8 cellular contexts compared by ENCODE assay signal in genomic region chr9:137045294-137046093, GRCh38. TPM values are rescaled to one million over a fixed set of nuclear protein-coding genes. Genes with fewer than 3 reads are reported as not detected.
DNase-seq lines count a peak whose midpoint lies in the region; ATAC-seq and TF ChIP-seq lines count a peak whose summit lies in the region.

No MANE protein-coding gene starts in this region.

- H3K9ac ChIP-seq in mucosa of stomach (ENCODE audit: low read length) = peak overlapping the region; percentile 61

- intact Hi-C loops in Panc1 (cut with micrococcal nuclease; ENCODE audit: unreplicated experiment) = loop anchor here (1.0 kb wide), 1 partner anchor 19 kb away; no protein-coding TSS in a partner anchor

- peaks cover 28% of the 10 kb centered on the region for H3K36me3 Mint-ChIP-seq in effector memory CD8-positive, alpha-beta T cell (ENCODE audit: insufficient read depth)

- ATAC-seq in Panc1 (peak; percentile 32), GM18858 (IDR thresholded peaks at IDR 0.05; ENCODE audit: unreplicated experiment) (no peak)
- peak; percentile 31 for ATAC-seq in effector memory CD8-positive, alpha-beta T cell (replicated peaks)

- H3K4me3 ChIP-seq in Panc1 (ENCODE audit: low read depth in 2 of 2, low read length in 2 of 2) (peak overlapping the region; percentile 54 to 62), mucosa of stomach (ENCODE audit: low read length) (peak overlapping the region; percentile 71)

- H3K36me3 ChIP-seq in Panc1 (ENCODE audit: control insufficient read depth, insufficient read depth, low read length) (no peaks in the 10 kb centered on the region), mucosa of stomach (ENCODE audit: control insufficient read depth, insufficient read depth, low read length) (no peaks in the 10 kb centered on the region)

- in situ Hi-C loops in Panc1 (cut with HindIII; ENCODE audit: low pct_unique_long_range_greater_than_20kb, low sequenced_read_pairs) = no loop called here

- no peak overlapping the region for H3K27ac Mint-ChIP-seq in effector memory CD8-positive, alpha-beta T cell

- H3K4me3 Mint-ChIP-seq in effector memory CD8-positive, alpha-beta T cell = peak overlapping the region; percentile 71 to 82

- POLR2A ChIA-PET in Panc1 (lab: Charles Lee) = no interaction called here

- H3K4me1 ChIP-seq in Panc1 (ENCODE audit: control insufficient read depth, insufficient read depth, low read length) (peaks cover 10% of the 10 kb centered on the region; the same call in 1 of the 2 replicates), mucosa of stomach (ENCODE audit: control insufficient read depth, insufficient read depth, low read length) (peaks cover 36% of the 10 kb centered on the region)

- H3K27me3 ChIP-seq in Panc1 (ENCODE audit: control insufficient read depth, insufficient read depth, low read length) (no peaks in the 10 kb centered on the region), mucosa of stomach (ENCODE audit: control insufficient read depth, insufficient read depth, low read length) (peaks cover 18% of the 10 kb centered on the region)

- H3K9me3 ChIP-seq in Panc1 (ENCODE audit: control insufficient read depth, insufficient read depth, low read depth, low read length) = no peaks in the 10 kb centered on the region
- H3K9me3 ChIP-seq in mucosa of stomach (ENCODE audit: control insufficient read depth, low read length) = no peaks in the 10 kb centered on the region

- no peaks in the 10 kb centered on the region for H3K9me3 Mint-ChIP-seq in effector memory CD8-positive, alpha-beta T cell

- H3K27me3 Mint-ChIP-seq in effector memory CD8-positive, alpha-beta T cell = peaks cover 27 to 43% of the 10 kb centered on the region in 2 donors

- CTCF ChIA-PET in Panc1 (lab: Charles Lee) = interaction anchor here (1.4 kb wide), 1 partner anchor 22 kb away, joined by 9 read pairs; no protein-coding TSS in a partner anchor

- H3K27ac ChIP-seq in Panc1 (ENCODE audit: low read length) = no peak overlapping the region

- H3K4me1 Mint-ChIP-seq in effector memory CD8-positive, alpha-beta T cell (ENCODE audit: low read depth in 2 of 2) = peaks cover 7 to 21% of the 10 kb centered on the region in 2 donors

- no TSS peak for BruUV-seq in Panc1 (replicated peaks; lab: Mats Ljungman, UMichigan)

- TF ChIP-seq CTCF in Panc1 (IDR thresholded peaks at IDR 0.05) = no peak

- peak; percentile 40 to 75 (median 65) for DNase-seq in NCI-H1417 (lab: John Stamatoyannopoulos, UW)
- no peak for DNase-seq in NCI-H1417 treated with DMSO at 0.1 percent for 48 hours (lab: John Stamatoyannopoulos, UW)
- DNase-seq in Panc1 (ENCODE audit: low read depth, low spot score) = no peak
- no peak for DNase-seq in effector memory CD8-positive, alpha-beta T cell
- DNase-seq in NCI-H187 treated with DMSO at 0.1 percent for 48 hours (lab: John Stamatoyannopoulos, UW) = no peak
- no peak for DNase-seq in NCI-H2029 treated with DMSO at 0.1 percent for 48 hours (lab: John Stamatoyannopoulos, UW)

RNA-seq across cellular contexts. Expression of gene NPDC1, which starts 0.5 kb away (rescaled TPM):
- 43.5 TPM for total RNA-seq in Panc1 (2021; ENCODE audit: unreplicated experiment)
- polyA plus RNA-seq in Panc1 (2012; ENCODE audit: insufficient read length) = 73.8 TPM

RNA-seq across cellular contexts. Expression of gene ENTPD2, which starts 8.4 kb away (rescaled TPM):
- 2.8 TPM for total RNA-seq in Panc1 (2021; ENCODE audit: unreplicated experiment)
- polyA plus RNA-seq in Panc1 (2012; ENCODE audit: insufficient read length) = 5.5 TPM

RNA-seq across cellular contexts. Expression of gene FUT7, which starts 13.6 kb away (rescaled TPM):
- total RNA-seq in Panc1 (2021; ENCODE audit: unreplicated experiment) = not detected
- not detected for polyA plus RNA-seq in Panc1 (2012; ENCODE audit: insufficient read length)

RNA-seq across cellular contexts. Expression of gene ABCA2, which starts 17.5 kb away (rescaled TPM):
- 27.0 TPM for total RNA-seq in Panc1 (2021; ENCODE audit: unreplicated experiment)
- polyA plus RNA-seq in Panc1 (2012; ENCODE audit: insufficient read length) = 66.0 TPM

RNA-seq across cellular contexts. Expression of gene SAPCD2, which starts 24.9 kb away (rescaled TPM):
- 18.4 TPM for total RNA-seq in Panc1 (2021; ENCODE audit: unreplicated experiment)
- polyA plus RNA-seq in Panc1 (2012; ENCODE audit: insufficient read length) = 11.5 TPM

Comparison
In these comparisons a context has a peak if more than half of its experiments do, and no peak if none do; other contexts are left out.
1. DNase-seq: peak in NCI-H1417 (3 of 3); none in NCI-H1417 treated with DMSO at 0.1 percent for 48 hours (single experiment), Panc1 (single experiment), effector memory CD8-positive, alpha-beta T cell (0 of 3), NCI-H187 treated with DMSO at 0.1 percent for 48 hours (single experiment) and NCI-H2029 treated with DMSO at 0.1 percent for 48 hours (single experiment).